ENCODE assay signal across 1 cellular context in the genomic region with DNA sequence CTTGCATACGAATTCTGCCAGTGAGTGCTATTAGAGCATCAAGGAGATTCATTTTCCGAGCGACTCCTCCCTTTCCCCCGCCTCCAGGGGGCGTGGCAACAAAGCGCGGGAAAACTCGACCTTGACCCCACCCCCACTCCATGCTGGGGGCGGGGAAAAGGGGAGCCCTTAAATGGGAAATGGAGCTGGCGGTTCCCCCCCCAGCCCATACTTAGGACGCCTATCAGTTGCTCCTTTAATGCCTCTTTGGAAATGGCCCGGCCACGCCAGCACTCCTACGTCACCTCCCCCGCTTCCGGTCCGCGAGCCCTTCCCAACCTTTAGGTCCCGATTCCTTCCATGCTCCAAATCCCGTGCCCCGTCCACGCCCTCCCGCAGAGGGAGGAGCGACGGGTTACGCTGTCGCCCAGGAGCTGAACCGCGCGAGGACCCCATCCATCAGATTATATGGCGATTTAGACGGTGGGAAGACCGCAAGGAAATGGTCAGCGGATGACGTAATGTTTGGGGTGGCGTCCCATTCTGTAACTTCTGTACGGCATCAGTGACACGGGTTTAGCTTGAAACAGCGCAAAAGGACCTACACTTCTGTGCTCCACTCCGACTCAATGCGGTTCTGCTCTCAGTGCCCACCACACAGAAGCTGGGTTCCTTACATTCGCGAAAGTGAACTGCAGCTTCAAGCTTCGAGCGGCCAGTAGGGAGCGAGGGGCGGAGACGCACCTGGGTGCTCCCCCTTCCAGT.
TF ChIP-seq lines count a peak whose summit lies in the region.

No MANE protein-coding gene starts in this region.

TF ChIP-seq in K562, 482 proteins besides CTCF, POLR2A, EP300 and RAD21 (continued from another document and continues in another):
- TF ChIP-seq AFF1 (IDR thresholded peaks at IDR 0.05; ENCODE audit: low read depth in 1 of 2, partially characterized antibody in 2 of 2) (peak; percentile 39 to 79), ZC3H11A (IDR thresholded peaks at IDR 0.05; ENCODE audit: low read depth, low read length) (no peak), ZNF584 (CRISPR knock-in tag; IDR thresholded peaks at IDR 0.05; ENCODE audit: low read depth) (no peak), GMEB1 (CRISPR knock-in tag; IDR thresholded peaks at IDR 0.05) (peak; percentile 35; the same call in 1 of the 2 replicates), ZBTB49 (CRISPR knock-in tag; IDR thresholded peaks at IDR 0.05; ENCODE audit: borderline replicate concordance) (peak; percentile 87; the same call in 1 of the 2 replicates), C11orf30 (IDR thresholded peaks at IDR 0.05; ENCODE audit: low read depth) (peak; percentile 36; the same call in 1 of the 2 replicates), SOX6 (IDR thresholded peaks at IDR 0.05) (peak; percentile 39; the same call in 1 of the 2 replicates), PML (IDR thresholded peaks at IDR 0.05; ENCODE audit: low read length) (peak; percentile 78), FOXP4 (CRISPR knock-in tag; IDR thresholded peaks at IDR 0.05; ENCODE audit: borderline replicate concordance) (peak; percentile 69; the same call in 1 of the 2 replicates), CBFB (CRISPR knock-in tag; IDR thresholded peaks at IDR 0.05) (peak; percentile 96), TAF7 (tag; IDR thresholded peaks at IDR 0.05) (peak; percentile 80; the same call in 1 of the 2 replicates), NR1H2 (CRISPR knock-in tag; IDR thresholded peaks at IDR 0.05) (peak; percentile 75; the same call in 1 of the 2 replicates), BMI1 (IDR thresholded peaks at IDR 0.05; ENCODE audit: low read length) (no peak), CXXC5 (CRISPR knock-in tag; IDR thresholded peaks at IDR 0.05) (peak; percentile 78), POLR2AphosphoS5 (IDR thresholded peaks at IDR 0.05; ENCODE audit: control insufficient read depth, insufficient read depth, low read depth, low read length) (peak; percentile 48), POLR2AphosphoS2 (IDR thresholded peaks at IDR 0.05; ENCODE audit: low read length) (peak; percentile 86; the same call in 1 of the 2 replicates), SNIP1 (IDR thresholded peaks at IDR 0.05; ENCODE audit: low read depth) (peak; percentile 100), ZBTB7A (IDR thresholded peaks at IDR 0.05; ENCODE audit: borderline replicate concordance, control insufficient read depth, low read depth, low read length) (peak; percentile 53), ZNF316 (IDR thresholded peaks at IDR 0.05) (0 out of 2 replicates have a peak, but pooled peaks have one; percentile 5), EP400 (IDR thresholded peaks at IDR 0.05) (peak; percentile 99), FOXJ2 (tag; IDR thresholded peaks at IDR 0.05) (no peak; the same call in 1 of the 2 replicates), POLR2H (tag; IDR thresholded peaks at IDR 0.05; ENCODE audit: low read depth) (peak; percentile 88; the same call in 1 of the 2 replicates), HES1 (IDR thresholded peaks at IDR 0.05; ENCODE audit: low read depth) (peak; percentile 60; the same call in 1 of the 2 replicates), TOE1 (IDR thresholded peaks at IDR 0.05; ENCODE audit: borderline replicate concordance) (peak; percentile 98), TOE1 (CRISPR knock-in tag; IDR thresholded peaks at IDR 0.05; ENCODE audit: borderline replicate concordance, low read depth) (peak; percentile 68; the same call in 1 of the 2 replicates), ZNF431 (CRISPR knock-in tag; IDR thresholded peaks at IDR 0.05) (peak; percentile 34; the same call in 1 of the 2 replicates), NFIC (IDR thresholded peaks at IDR 0.05) (peak; percentile 29; the same call in 1 of the 2 replicates), FOXM1 (IDR thresholded peaks at IDR 0.05; ENCODE audit: low read depth) (peak; percentile 99), FOXM1 (CRISPR knock-in tag; IDR thresholded peaks at IDR 0.05; ENCODE audit: low read depth) (no peak), RNF2 (IDR thresholded peaks at IDR 0.05) (peak; percentile 90), NONO (IDR thresholded peaks at IDR 0.05; ENCODE audit: low read depth in 2 of 2, low read length in 1 of 2) (peak in 1 of 2 experiments; percentile 7; a peak in 1 of 4 replicates), GABPB1 (CRISPR knock-in tag; IDR thresholded peaks at IDR 0.05) (peak; percentile 96), ZNF785 (CRISPR knock-in tag; IDR thresholded peaks at IDR 0.05) (no peak), ATF2 (CRISPR knock-in tag; IDR thresholded peaks at IDR 0.05) (peak; percentile 88), TEAD1 (CRISPR knock-in tag; IDR thresholded peaks at IDR 0.05) (peak in 1 of 2 experiments; percentile 63; a peak in 1 of 4 replicates)
- TF ChIP-seq, protein P1, sequence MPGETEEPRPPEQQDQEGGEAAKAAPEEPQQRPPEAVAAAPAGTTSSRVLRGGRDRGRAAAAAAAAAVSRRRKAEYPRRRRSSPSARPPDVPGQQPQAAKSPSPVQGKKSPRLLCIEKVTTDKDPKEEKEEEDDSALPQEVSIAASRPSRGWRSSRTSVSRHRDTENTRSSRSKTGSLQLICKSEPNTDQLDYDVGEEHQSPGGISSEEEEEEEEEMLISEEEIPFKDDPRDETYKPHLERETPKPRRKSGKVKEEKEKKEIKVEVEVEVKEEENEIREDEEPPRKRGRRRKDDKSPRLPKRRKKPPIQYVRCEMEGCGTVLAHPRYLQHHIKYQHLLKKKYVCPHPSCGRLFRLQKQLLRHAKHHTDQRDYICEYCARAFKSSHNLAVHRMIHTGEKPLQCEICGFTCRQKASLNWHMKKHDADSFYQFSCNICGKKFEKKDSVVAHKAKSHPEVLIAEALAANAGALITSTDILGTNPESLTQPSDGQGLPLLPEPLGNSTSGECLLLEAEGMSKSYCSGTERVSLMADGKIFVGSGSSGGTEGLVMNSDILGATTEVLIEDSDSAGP (CRISPR knock-in tag; IDR thresholded peaks at IDR 0.05): no peak; the same call in 1 of the 2 replicates
- TF ChIP-seq, protein P2, sequence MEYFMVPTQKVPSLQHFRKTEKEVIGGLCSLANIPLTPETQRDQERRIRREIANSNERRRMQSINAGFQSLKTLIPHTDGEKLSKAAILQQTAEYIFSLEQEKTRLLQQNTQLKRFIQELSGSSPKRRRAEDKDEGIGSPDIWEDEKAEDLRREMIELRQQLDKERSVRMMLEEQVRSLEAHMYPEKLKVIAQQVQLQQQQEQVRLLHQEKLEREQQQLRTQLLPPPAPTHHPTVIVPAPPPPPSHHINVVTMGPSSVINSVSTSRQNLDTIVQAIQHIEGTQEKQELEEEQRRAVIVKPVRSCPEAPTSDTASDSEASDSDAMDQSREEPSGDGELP (CRISPR knock-in tag; IDR thresholded peaks at IDR 0.05; ENCODE audit: borderline replicate concordance): peak; percentile 78; the same call in 1 of the 2 replicates
- TF ChIP-seq, protein P3, sequence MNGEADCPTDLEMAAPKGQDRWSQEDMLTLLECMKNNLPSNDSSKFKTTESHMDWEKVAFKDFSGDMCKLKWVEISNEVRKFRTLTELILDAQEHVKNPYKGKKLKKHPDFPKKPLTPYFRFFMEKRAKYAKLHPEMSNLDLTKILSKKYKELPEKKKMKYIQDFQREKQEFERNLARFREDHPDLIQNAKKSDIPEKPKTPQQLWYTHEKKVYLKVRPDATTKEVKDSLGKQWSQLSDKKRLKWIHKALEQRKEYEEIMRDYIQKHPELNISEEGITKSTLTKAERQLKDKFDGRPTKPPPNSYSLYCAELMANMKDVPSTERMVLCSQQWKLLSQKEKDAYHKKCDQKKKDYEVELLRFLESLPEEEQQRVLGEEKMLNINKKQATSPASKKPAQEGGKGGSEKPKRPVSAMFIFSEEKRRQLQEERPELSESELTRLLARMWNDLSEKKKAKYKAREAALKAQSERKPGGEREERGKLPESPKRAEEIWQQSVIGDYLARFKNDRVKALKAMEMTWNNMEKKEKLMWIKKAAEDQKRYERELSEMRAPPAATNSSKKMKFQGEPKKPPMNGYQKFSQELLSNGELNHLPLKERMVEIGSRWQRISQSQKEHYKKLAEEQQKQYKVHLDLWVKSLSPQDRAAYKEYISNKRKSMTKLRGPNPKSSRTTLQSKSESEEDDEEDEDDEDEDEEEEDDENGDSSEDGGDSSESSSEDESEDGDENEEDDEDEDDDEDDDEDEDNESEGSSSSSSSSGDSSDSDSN (IDR thresholded peaks at IDR 0.05; ENCODE audit: borderline replicate concordance in 1 of 2, low read depth in 2 of 2, low read length in 2 of 2): 0 out of 4 replicates have a peak, but pooled peaks of 1 of the 2 experiments have one; percentile 33
